27 cellular contexts compared by ENCODE assay signal in genomic region chr14:28677381-28677780, GRCh38.
A peak's percentile ranks its signal among the peaks of the same experiment; 100 is the strongest.
DNase-seq lines count a peak whose midpoint lies in the region; ATAC-seq and TF ChIP-seq lines count a peak whose summit lies in the region.
"Had no signal": no experiment of that assay in that cellular context is flagged by ENCODE, and none has a peak within 500 bp of the region (broad histone marks: within the 10 kb centered on the region; RNA-seq: fewer than 3 reads in every experiment).

No MANE protein-coding gene starts in this region.

- H3K36me3 ChIP-seq in RWPE2 (ENCODE audit: low read depth) (0 out of 2 replicates have a peak, but pooled peaks cover 5% of the 10 kb centered on the region), smooth muscle cell (ENCODE audit: low read depth) (no peaks in the 10 kb centered on the region)
- H3K36me3 ChIP-seq: SJSA1 had no signal

- H3K9ac ChIP-seq in smooth muscle cell (ENCODE audit: low read depth): no peak overlapping the region

- H3K79me2 ChIP-seq in smooth muscle cell (ENCODE audit: low read depth): no peaks in the 10 kb centered on the region

- 92% methylated on average over 2 of the region's 2 CpGs for WGBS in smooth muscle cell (ENCODE audit: low lambda C conversion rate)

- H3K27ac ChIP-seq in RWPE2 (ENCODE audit: poor library complexity, severe bottlenecking) (peak overlapping the region; percentile 92), foreskin keratinocyte (peak overlapping the region; percentile 37), smooth muscle cell (ENCODE audit: low read depth) (peak overlapping the region; percentile 58)
- H3K27ac ChIP-seq: A549, HL-60, PC-9, SJSA1 had no signal

- no peak overlapping the region for H3K4me3 ChIP-seq in RWPE2 (ENCODE audit: severe bottlenecking)
- no peak overlapping the region for H3K4me3 ChIP-seq in smooth muscle cell
- H3K4me3 ChIP-seq: A549, GM12878, PC-9, SJSA1 had no signal

- H3K9me3 ChIP-seq in RWPE2 (ENCODE audit: severe bottlenecking) (no peaks in the 10 kb centered on the region), smooth muscle cell (replicated peaks; ENCODE audit: low read depth) (no peaks in the 10 kb centered on the region)
- H3K9me3 ChIP-seq: A549, SJSA1 had no signal

- H3K27me3 ChIP-seq in RWPE2 (ENCODE audit: insufficient read depth, poor library complexity, severe bottlenecking) (no peaks in the 10 kb centered on the region), foreskin keratinocyte (no peaks in the 10 kb centered on the region), smooth muscle cell (ENCODE audit: low read depth) (no peaks in the 10 kb centered on the region)
- H3K27me3 ChIP-seq: SJSA1 had no signal

- H2AFZ ChIP-seq in smooth muscle cell (ENCODE audit: low read depth): no peak overlapping the region
- H2AFZ ChIP-seq: PC-9 had no signal

- no peaks in the 10 kb centered on the region for H4K20me1 ChIP-seq in smooth muscle cell (ENCODE audit: low read depth)

- TF ChIP-seq CTCF in RWPE2 (IDR thresholded peaks at IDR 0.05; ENCODE audit: poor library complexity, severe bottlenecking) (no peak), foreskin keratinocyte (conservative IDR thresholded peaks at IDR 0.05) (no peak), smooth muscle cell (IDR thresholded peaks at IDR 0.05; ENCODE audit: borderline replicate concordance, insufficient read depth, poor library complexity, severe bottlenecking) (no peak)

- no peaks in the 10 kb centered on the region for H3F3A ChIP-seq in smooth muscle cell (ENCODE audit: low read depth)

- H3K4me1 ChIP-seq in RWPE2 (ENCODE audit: insufficient read depth, poor library complexity, severe bottlenecking) (peaks cover 47% of the 10 kb centered on the region), foreskin keratinocyte (peaks cover 30% of the 10 kb centered on the region), smooth muscle cell (ENCODE audit: low read depth) (no peaks in the 10 kb centered on the region)

- ATAC-seq in RWPE2 (ENCODE audit: low read depth) (no peak), foreskin keratinocyte (no peak)
- ATAC-seq: A549, GM12878 had no signal

- H3K4me2 ChIP-seq in smooth muscle cell: no peak overlapping the region
- H3K4me2 ChIP-seq: A549 had no signal

- DNase-seq in ELR (ENCODE audit: low read depth) (peak; percentile 22), RWPE2 (ENCODE audit: low spot score) (no peak), foreskin keratinocyte (no peak), smooth muscle cell (lab: John Stamatoyannopoulos, UW; ENCODE audit: unreplicated experiment) (no peak), midbrain (lab: John Stamatoyannopoulos, UW) (no peak), T-helper 9 cell (no peak)
- no peak for DNase-seq in stimulated activated CD4-positive, alpha-beta T cell treated with anti-CD3 and anti-CD28 coated beads, Interleukin-1b, Interleukin-23, amount 100 ng/mL, for 48 hours
- DNase-seq: C1 segment of cervical spinal cord; CD4-positive, alpha-beta memory T cell; COR-L47; GDM1; GOT3; HCEC 1CT; MV-4-11; NCI-H1105; NCI-H146; NCI-H1930; NCI-H2107; NCI-H524 treated with DMSO at 0.1 percent for 48 hours; NCI-H82; NK-92 treated with Interleukin-12 subunit alpha and Interleukin-12 subunit beta, amount 100 ng/mL, for 24 hours; PC-9; Right ventricle myocardium superior had no signal

Comparison
In these comparisons a context has a peak if more than half of its experiments do, and no peak if none do; other contexts are left out.
1. H3K27ac ChIP-seq: peak in every context shown above with its lines; median percentile 92 in RWPE2; 58 in smooth muscle cell; 37 in foreskin keratinocyte.